ENCODE assay signal across 17 cellular contexts in genomic region chr12:132172619-132173018, GRCh38. TPM values are rescaled to one million over a fixed set of nuclear protein-coding genes. Genes with fewer than 3 reads are reported as not detected.
A peak's percentile ranks its signal among the peaks of the same experiment; 100 is the strongest.
DNase-seq lines count a peak whose midpoint lies in the region; ATAC-seq, FAIRE-seq and TF ChIP-seq lines count a peak whose summit lies in the region.
"Had no signal": no experiment of that assay in that cellular context is flagged by ENCODE, and none has a peak within 500 bp of the region (broad histone marks: within the 10 kb centered on the region; RNA-seq: fewer than 3 reads in every experiment).

No MANE protein-coding gene starts in this region.

- no peak overlapping the region for H3K4me3 ChIP-seq in CD4-positive, alpha-beta memory T cell (ENCODE audit: low read length in 2 of 2)
- H3K4me3 ChIP-seq in astrocyte (ENCODE audit: insufficient read depth, low read depth, low read length) (no peak overlapping the region), neuronal stem cell (ENCODE audit: low read length in 2 of 2) (no peak overlapping the region)
- H3K4me3 ChIP-seq: A549 had no signal

- H3K4ac ChIP-seq in neuronal stem cell (ENCODE audit: low read length), result no peak overlapping the region

- H3K27ac Mint-ChIP-seq in activated naive CD4-positive, alpha-beta T cell treated with anti-CD3 and anti-CD28 coated beads, Interleukin-2, amount 10 ng/mL, durations not matched to agents 7 days and 5 days, result no peak overlapping the region
- peak overlapping the region in 1 of 7 donors; percentile 30 for H3K27ac Mint-ChIP-seq in CD4-positive, alpha-beta memory T cell
- H3K27ac Mint-ChIP-seq in astrocyte (ENCODE audit: unreplicated experiment), result peak overlapping the region; percentile 58

- peaks cover 61% of the 10 kb centered on the region for H3K27me3 Mint-ChIP-seq in activated naive CD4-positive, alpha-beta T cell treated with anti-CD3 and anti-CD28 coated beads, Interleukin-2, amount 10 ng/mL, durations not matched to agents 7 days and 5 days
- peaks cover 7 to 8% of the 10 kb centered on the region in 2 donors for H3K27me3 Mint-ChIP-seq in CD4-positive, alpha-beta memory T cell
- H3K27me3 Mint-ChIP-seq in astrocyte (ENCODE audit: low read depth, unreplicated experiment), result peaks cover 45% of the 10 kb centered on the region

- no CpG with 5 or more reads among the region's 15 CpGs for WGBS in neuronal stem cell (ENCODE audit: extremely low coverage in 2 of 2, insufficient read length in 2 of 2, insufficient replicate concordance in 1 of 2), 2 donors

- no peak overlapping the region for H3K18ac ChIP-seq in neuronal stem cell (ENCODE audit: low read length)

- peaks cover 35% of the 10 kb centered on the region for H3K4me1 Mint-ChIP-seq in activated naive CD4-positive, alpha-beta T cell treated with anti-CD3 and anti-CD28 coated beads, Interleukin-2, amount 10 ng/mL, durations not matched to agents 7 days and 5 days
- peaks cover 7 to 22% (median 17%) of the 10 kb centered on the region in 4 donors for H3K4me1 Mint-ChIP-seq in CD4-positive, alpha-beta memory T cell
- H3K4me1 Mint-ChIP-seq in astrocyte (ENCODE audit: low read depth, unreplicated experiment), result peaks cover 3% of the 10 kb centered on the region

- H3K23ac ChIP-seq in neuronal stem cell (ENCODE audit: low read depth, low read length, poor library complexity), result peak overlapping the region; percentile 87

- intact Hi-C loops in CD4-positive, alpha-beta memory T cell (cut with micrococcal nuclease), result no loop called here

- peaks cover 27% of the 10 kb centered on the region for H3K4me1 ChIP-seq in CD4-positive, alpha-beta memory T cell (ENCODE audit: insufficient read depth, low read length)
- H3K4me1 ChIP-seq in astrocyte (ENCODE audit: insufficient read depth, low read length) (peaks cover 10% of the 10 kb centered on the region), neuronal stem cell (ENCODE audit: control insufficient read depth in 2 of 2, insufficient read depth in 1 of 2, low read depth in 1 of 2, low read length in 2 of 2) (peaks cover 0 to 5% of the 10 kb centered on the region in 2 donors)
- H3K4me1 ChIP-seq: A549 had no signal

- no peak overlapping the region for H3K4me2 ChIP-seq in astrocyte (ENCODE audit: low read length)
- H3K4me2 ChIP-seq in neuronal stem cell (ENCODE audit: insufficient read depth, low read length, poor library complexity, severe bottlenecking), result no peak overlapping the region
- H3K4me2 ChIP-seq: A549 had no signal

- no peak for ATAC-seq in HG03025 (IDR thresholded peaks at IDR 0.05; ENCODE audit: low FRiP score, unreplicated experiment)
- ATAC-seq: A549, PC-3 had no signal

- no peak overlapping the region for H4K8ac ChIP-seq in neuronal stem cell (ENCODE audit: low read depth, low read length)

- H2BK12ac ChIP-seq in neuronal stem cell (ENCODE audit: low read length), result no peak overlapping the region

- no peaks in the 10 kb centered on the region for H3K9me3 ChIP-seq in CD4-positive, alpha-beta memory T cell (ENCODE audit: control insufficient read depth in 1 of 2, low read length in 2 of 2)
- H3K9me3 ChIP-seq in astrocyte (ENCODE audit: insufficient read depth, low read depth, low read length), result no peaks in the 10 kb centered on the region
- H3K9me3 ChIP-seq in neuronal stem cell (replicated peaks in 1 of 2; ENCODE audit: control insufficient read depth in 2 of 2, insufficient read depth in 1 of 2, low read depth in 1 of 2, low read length in 2 of 2), result no peaks in the 10 kb centered on the region
- H3K9me3 ChIP-seq: A549 had no signal

- H2AK5ac ChIP-seq in neuronal stem cell (ENCODE audit: low read depth, low read length), result peak overlapping the region; percentile 63

- DNase-seq in activated naive CD4-positive, alpha-beta T cell treated with anti-CD3 and anti-CD28 coated beads, Interleukin-2, amount 50 U/mL, for 16 hours, result peak; percentile 7
- no peak for DNase-seq in activated naive CD4-positive, alpha-beta T cell treated with anti-CD3 and anti-CD28 coated beads, Interleukin-2, amount 10 ng/mL, durations not matched to agents 7 days and 5 days
- peak in 1 of 5 donors; percentile 22 for DNase-seq in CD4-positive, alpha-beta memory T cell
- DNase-seq in astrocyte (ENCODE audit: low read depth) (no peak), neuronal stem cell (ENCODE audit: low spot score) (no peak), globus pallidus (ENCODE audit: low spot score) (no peak), NCI-H524 (lab: John Stamatoyannopoulos, UW) (no peak)
- DNase-seq: AML-193, GOT3, KG1, NCI-H1092 treated with DMSO at 0.1 percent for 48 hours, NCI-H1694, NCI-H2107, PC-3 had no signal

- H2BK15ac ChIP-seq in neuronal stem cell (ENCODE audit: low read length), result no peak overlapping the region

- no peak overlapping the region for H3K27ac ChIP-seq in CD4-positive, alpha-beta memory T cell (ENCODE audit: low read depth, low read length)
- H3K27ac ChIP-seq in astrocyte (ENCODE audit: low read depth, low read length), result no peak overlapping the region
- H3K27ac ChIP-seq in neuronal stem cell (replicated peaks; ENCODE audit: low read length), result no peak overlapping the region
- H3K27ac ChIP-seq: A549 had no signal

- FAIRE-seq in astrocyte (lab: Jason Lieb, UNC), result no peak
- FAIRE-seq: A549 had no signal

- no peaks in the 10 kb centered on the region for H4K20me1 ChIP-seq in astrocyte (ENCODE audit: insufficient read depth, low read length)

- no peaks in the 10 kb centered on the region for H3K27me3 ChIP-seq in CD4-positive, alpha-beta memory T cell (ENCODE audit: insufficient read depth, low read length)
- H3K27me3 ChIP-seq in astrocyte (ENCODE audit: insufficient read depth, low read length), result peaks cover 12% of the 10 kb centered on the region
- peaks cover 0 to 67% (median 0%) of the 10 kb centered on the region in 3 experiments for H3K27me3 ChIP-seq in neuronal stem cell (ENCODE audit: control insufficient read depth in 3 of 3, insufficient read depth in 3 of 3, low read depth in 1 of 3, low read length in 3 of 3)

- H3K79me1 ChIP-seq in neuronal stem cell (ENCODE audit: low read depth, low read length), result peaks cover 6% of the 10 kb centered on the region

- no peaks in the 10 kb centered on the region for H3K79me2 ChIP-seq in astrocyte (ENCODE audit: insufficient read depth, low read length)

- no peak for TF ChIP-seq CTCF in astrocyte (IDR thresholded peaks at IDR 0.05; ENCODE audit: insufficient read depth, low read depth, low read length)

- no peak overlapping the region for H2BK120ac ChIP-seq in neuronal stem cell (ENCODE audit: low read depth, low read length)

- H2BK5ac ChIP-seq in neuronal stem cell (ENCODE audit: low read length), result no peak overlapping the region

- no peaks in the 10 kb centered on the region for H3K36me3 Mint-ChIP-seq in activated naive CD4-positive, alpha-beta T cell treated with anti-CD3 and anti-CD28 coated beads, Interleukin-2, amount 10 ng/mL, durations not matched to agents 7 days and 5 days
- H3K36me3 Mint-ChIP-seq in CD4-positive, alpha-beta memory T cell, result no peaks in the 10 kb centered on the region
- H3K36me3 Mint-ChIP-seq in astrocyte (ENCODE audit: low read depth, unreplicated experiment), result no peaks in the 10 kb centered on the region
- H3K36me3 Mint-ChIP-seq: CD8-positive, alpha-beta memory T cell had no signal

- CTCF ChIA-PET in activated naive CD4-positive, alpha-beta T cell treated with anti-CD3 and anti-CD28 coated beads, Interleukin-2, amount 10 ng/mL, durations not matched to agents 7 days and 5 days (lab: Charles Lee), result no interaction called here
- CTCF ChIA-PET in CD4-positive, alpha-beta memory T cell (lab: Charles Lee; ENCODE audit: partially characterized antibody), result no interaction called here

- no peak overlapping the region for H3K4me3 Mint-ChIP-seq in activated naive CD4-positive, alpha-beta T cell treated with anti-CD3 and anti-CD28 coated beads, Interleukin-2, amount 10 ng/mL, durations not matched to agents 7 days and 5 days
- H3K4me3 Mint-ChIP-seq in CD4-positive, alpha-beta memory T cell, result peak overlapping the region in 5 of 8 donors; percentile 34 to 63 (median 52)
- H3K4me3 Mint-ChIP-seq in astrocyte (ENCODE audit: unreplicated experiment), result no peak overlapping the region

- POLR2A ChIA-PET in CD4-positive, alpha-beta memory T cell (lab: Charles Lee; ENCODE audit: partially characterized antibody), result no interaction called here

- H3K9me3 Mint-ChIP-seq in activated naive CD4-positive, alpha-beta T cell treated with anti-CD3 and anti-CD28 coated beads, Interleukin-2, amount 10 ng/mL, durations not matched to agents 7 days and 5 days, result no peaks in the 10 kb centered on the region
- peaks cover 0 to 1% (median 0%) of the 10 kb centered on the region in 8 donors for H3K9me3 Mint-ChIP-seq in CD4-positive, alpha-beta memory T cell
- no peaks in the 10 kb centered on the region for H3K9me3 Mint-ChIP-seq in astrocyte (ENCODE audit: unreplicated experiment)
- H3K9me3 Mint-ChIP-seq: CD8-positive, alpha-beta memory T cell had no signal

- H4K91ac ChIP-seq in neuronal stem cell (ENCODE audit: low read depth, low read length, poor library complexity), result no peak overlapping the region

- no peaks in the 10 kb centered on the region for H3K36me3 ChIP-seq in CD4-positive, alpha-beta memory T cell (ENCODE audit: insufficient read depth, low read length)
- no peaks in the 10 kb centered on the region for H3K36me3 ChIP-seq in astrocyte (ENCODE audit: insufficient read depth, low read length)
- no peaks in the 10 kb centered on the region for H3K36me3 ChIP-seq in neuronal stem cell (replicated peaks in 1 of 2; ENCODE audit: control insufficient read depth in 2 of 2, insufficient read depth in 2 of 2, low read length in 2 of 2)

- H3K14ac ChIP-seq in neuronal stem cell (ENCODE audit: low read length), result no peak overlapping the region

- H3K9ac ChIP-seq in astrocyte (ENCODE audit: low read length), result no peak overlapping the region
- H3K9ac ChIP-seq in neuronal stem cell (ENCODE audit: low read depth, low read length, poor library complexity), result no peak overlapping the region

- H2AFZ ChIP-seq in astrocyte (ENCODE audit: low read depth, low read length), result no peak overlapping the region
- no peak overlapping the region for H2AFZ ChIP-seq in neuronal stem cell (ENCODE audit: low read length)

RNA-seq across cellular contexts. Expression of gene NOC4L, which starts 28.4 kb away (rescaled TPM):
- total RNA-seq in CD4-positive, alpha-beta memory T cell, result 10 to 100 TPM; 17.0 to 18.5 TPM
- 10 to 100 TPM; 13.9 to 26.0 TPM for polyA plus RNA-seq in CD4-positive, alpha-beta memory T cell
- total RNA-seq in astrocyte, result 15.7 and 16.5 TPM in 2 replicates
- 24.2 TPM for polyA plus RNA-seq in neuronal stem cell (2013, experiment 1 of 2)
- 24.1 TPM for polyA plus RNA-seq in neuronal stem cell (2013, experiment 2 of 2)

RNA-seq across cellular contexts. Expression of gene DDX51, which starts 28.5 kb away (rescaled TPM):
- 10 to 100 TPM; 42.1 to 42.9 TPM for total RNA-seq in CD4-positive, alpha-beta memory T cell
- 10 to 100 TPM in 1 of 2 donors, 1 to 10 TPM in 1; 4.0 to 13.0 TPM for polyA plus RNA-seq in CD4-positive, alpha-beta memory T cell
- total RNA-seq in astrocyte, result 8.2 and 10.2 TPM in 2 replicates
- 8.5 TPM for polyA plus RNA-seq in neuronal stem cell (2013, experiment 1 of 2)
- polyA plus RNA-seq in neuronal stem cell (2013, experiment 2 of 2), result 8.6 TPM

Comparison
In these comparisons a context has a peak if more than half of its experiments do, and no peak if none do; other contexts are left out.
1. H3K4me3 Mint-ChIP-seq: peak in CD4-positive, alpha-beta memory T cell (5 of 8); none in activated naive CD4-positive, alpha-beta T cell treated with anti-CD3 and anti-CD28 coated beads, Interleukin-2, amount 10 ng/mL, durations not matched to agents 7 days and 5 days (single experiment) and astrocyte (single experiment).